14 cellular contexts compared by ENCODE assay signal in the genomic region with DNA sequence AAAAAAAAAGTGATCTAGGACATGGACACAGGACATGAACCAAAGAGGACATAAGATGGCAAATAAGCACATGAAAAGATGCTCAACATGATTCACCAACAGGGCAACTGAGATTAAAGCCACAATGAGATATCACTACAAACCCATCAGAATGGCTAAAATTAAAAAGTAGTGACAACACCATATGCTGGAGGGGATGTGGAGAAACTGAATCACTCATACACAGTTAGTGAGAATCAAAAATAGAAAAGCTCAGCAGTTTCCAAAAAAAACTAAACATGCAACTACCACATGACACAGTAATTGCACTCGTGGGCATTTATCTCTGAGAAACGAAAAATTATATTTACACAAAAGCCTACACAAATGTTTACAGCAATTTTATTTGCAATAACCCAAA. TPM values are rescaled to one million over a fixed set of nuclear protein-coding genes. Genes with fewer than 3 reads are reported as not detected.
DNase-seq lines count a peak whose midpoint lies in the region; ATAC-seq and TF ChIP-seq lines count a peak whose summit lies in the region.
"Had no signal": no experiment of that assay in that cellular context is flagged by ENCODE, and none has a peak within 500 bp of the region (broad histone marks: within the 10 kb centered on the region; RNA-seq: fewer than 3 reads in every experiment).

No MANE protein-coding gene starts in this region.

- no peak overlapping the region for H3K14ac ChIP-seq in mesenchymal stem cell (ENCODE audit: low read length in 2 of 2)

- no peak overlapping the region for H3K4me3 ChIP-seq in heart right ventricle
- no peak overlapping the region for H3K4me3 ChIP-seq in mesenchymal stem cell (ENCODE audit: insufficient read depth in 1 of 2, low read depth in 1 of 2, low read length in 2 of 2)
- H3K4me3 ChIP-seq: MG63, tibial nerve had no signal

- no peak overlapping the region for H3K4me2 ChIP-seq in mesenchymal stem cell (ENCODE audit: low read length, poor library complexity, severe bottlenecking)

- H2BK120ac ChIP-seq in mesenchymal stem cell (ENCODE audit: low read depth, low read length), result no peak overlapping the region

- H3K9me3 ChIP-seq in heart right ventricle (peaks cover 0 to 8% (median 0%) of the 10 kb centered on the region in 11 donors), mesenchymal stem cell (ENCODE audit: control insufficient read depth, low read length) (no peaks in the 10 kb centered on the region)

- no peak overlapping the region for H2BK5ac ChIP-seq in mesenchymal stem cell (ENCODE audit: low read depth, low read length, poor library complexity, severe bottlenecking)

- H3K4me1 Mint-ChIP-seq in natural killer cell treated with Interleukin-12 subunit alpha and Interleukin-12 subunit beta and Interleukin-15 and Interleukin-18, amount 100 ng/mL, for 72 hours (ENCODE audit: low read depth in 2 of 2), result no peaks in the 10 kb centered on the region

- H3K4me3 Mint-ChIP-seq in natural killer cell treated with Interleukin-12 subunit alpha and Interleukin-12 subunit beta and Interleukin-15 and Interleukin-18, amount 100 ng/mL, for 72 hours, result no peak overlapping the region

- 43 to 45% methylated on average over 2 of the region's 2 CpGs for WGBS in heart right ventricle, 2 donors
- 74% methylated on average over 2 of the region's 2 CpGs for WGBS in mesenchymal stem cell

- H2AFZ ChIP-seq in mesenchymal stem cell (ENCODE audit: low read depth, low read length), result no peak overlapping the region

- H3K27ac Mint-ChIP-seq in natural killer cell treated with Interleukin-12 subunit alpha and Interleukin-12 subunit beta and Interleukin-15 and Interleukin-18, amount 100 ng/mL, for 72 hours, result no peak overlapping the region

- H3K18ac ChIP-seq in mesenchymal stem cell (ENCODE audit: low read depth in 1 of 2, low read length in 2 of 2), result no peak overlapping the region

- intact Hi-C loops in heart right ventricle (cut with DNase I) (no loop called here), cardiac septum (cut with DNase I) (no loop called here)

- no peak overlapping the region for H2BK12ac ChIP-seq in mesenchymal stem cell (ENCODE audit: low read length in 2 of 2)

- H3K4ac ChIP-seq in mesenchymal stem cell (ENCODE audit: low read depth in 1 of 2, low read length in 2 of 2), result no peak overlapping the region

- no peaks in the 10 kb centered on the region for H3K9me3 Mint-ChIP-seq in natural killer cell treated with Interleukin-12 subunit alpha and Interleukin-12 subunit beta and Interleukin-15 and Interleukin-18, amount 100 ng/mL, for 72 hours

- no peak overlapping the region for H3K23ac ChIP-seq in mesenchymal stem cell (ENCODE audit: low read length in 2 of 2)

- H2BK15ac ChIP-seq in mesenchymal stem cell (ENCODE audit: low read depth, poor library complexity, severe bottlenecking), result no peak overlapping the region

- no peak overlapping the region for H4K91ac ChIP-seq in mesenchymal stem cell (ENCODE audit: low read length)

- no peak for TF ChIP-seq CTCF in heart right ventricle (IDR thresholded peaks at IDR 0.05)

- no peaks in the 10 kb centered on the region for H3K27me3 ChIP-seq in heart right ventricle
- no peaks in the 10 kb centered on the region for H3K27me3 ChIP-seq in mesenchymal stem cell (ENCODE audit: control insufficient read depth in 1 of 2, insufficient read depth in 1 of 2, low read length in 2 of 2)
- H3K27me3 ChIP-seq: MG63, tibial nerve had no signal

- peak overlapping the region; percentile 84 for H3K9ac ChIP-seq in mesenchymal stem cell (ENCODE audit: low read length)

- DNase-seq in heart right ventricle (no peak), cardiac septum (ENCODE audit: low spot score) (no peak), amniotic stem cell (lab: John Stamatoyannopoulos, UW) (peak; percentile 11), mesenchymal stem cell (peak; percentile 19), islet precursor cell (no peak)
- DNase-seq in natural killer cell treated with Interleukin-12 subunit alpha and Interleukin-12 subunit beta and Interleukin-15 and Interleukin-18, amount 100 ng/mL, for 72 hours (ENCODE audit: low spot score), result no peak
- DNase-seq: DMS153, MG63, nucleus accumbens, SHP77 treated with DMSO at 0.1 percent for 48 hours had no signal

- H3K27ac ChIP-seq in heart right ventricle (peak overlapping the region in 6 of 10 donors; percentile 16 to 59 (median 35)), mesenchymal stem cell (ENCODE audit: low read length, poor library complexity, severe bottlenecking) (no peak overlapping the region)

- H3K4me1 ChIP-seq in heart right ventricle (peaks cover 0 to 12% (median 0%) of the 10 kb centered on the region in 9 donors), mesenchymal stem cell (ENCODE audit: control insufficient read depth, insufficient read depth, low read depth, low read length) (no peaks in the 10 kb centered on the region)

- no peak overlapping the region for H4K8ac ChIP-seq in mesenchymal stem cell (ENCODE audit: low read length)

- no peaks in the 10 kb centered on the region for H3K79me1 ChIP-seq in mesenchymal stem cell (replicated peaks; ENCODE audit: low read length, poor library complexity, severe bottlenecking)

- no peaks in the 10 kb centered on the region for H3K36me3 Mint-ChIP-seq in natural killer cell treated with Interleukin-12 subunit alpha and Interleukin-12 subunit beta and Interleukin-15 and Interleukin-18, amount 100 ng/mL, for 72 hours

- peak in 5 of 8 donors; percentile 59 to 76 (median 66) for ATAC-seq in heart right ventricle
- no peak for ATAC-seq in natural killer cell treated with Interleukin-12 subunit alpha and Interleukin-12 subunit beta and Interleukin-15 and Interleukin-18, amount 100 ng/mL, for 72 hours
- ATAC-seq in GM21576 (IDR thresholded peaks at IDR 0.05; ENCODE audit: unreplicated experiment), result no peak
- ATAC-seq in HG03457 (IDR thresholded peaks at IDR 0.05; ENCODE audit: unreplicated experiment), result no peak

- H3K36me3 ChIP-seq in heart right ventricle, result peaks cover 0 to 38% (median 4%) of the 10 kb centered on the region in 9 donors
- H3K36me3 ChIP-seq in mesenchymal stem cell (ENCODE audit: control insufficient read depth in 1 of 2, insufficient read depth in 2 of 2, low read depth in 1 of 2, low read length in 2 of 2), result peaks cover 3 to 4% of the 10 kb centered on the region in 2 experiments

- H3K27me3 Mint-ChIP-seq in natural killer cell treated with Interleukin-12 subunit alpha and Interleukin-12 subunit beta and Interleukin-15 and Interleukin-18, amount 100 ng/mL, for 72 hours, result no peaks in the 10 kb centered on the region

- H2AK5ac ChIP-seq in mesenchymal stem cell (ENCODE audit: low read length, severe bottlenecking), result no peak overlapping the region

RNA-seq across cellular contexts. Expression of gene ACKR4, which starts 27.9 kb away (rescaled TPM):
- total RNA-seq in heart right ventricle (1 to 10 TPM in 8 of 10 donors, under 1 TPM in 2; 0.47 to 3.4 (median 2.0) TPM), cardiac septum (1.6 TPM)
- 1 to 10 TPM in 1 of 2 donors, under 1 TPM in 1; 0.78 to 3.6 TPM for polyA plus RNA-seq in heart right ventricle
- 0.17 TPM for polyA plus RNA-seq in mesenchymal stem cell (2013, experiment 1 of 2)
- polyA plus RNA-seq in mesenchymal stem cell (2013, experiment 2 of 2), result 0.14 TPM
- not detected for total RNA-seq in natural killer cell treated with Interleukin-12 subunit alpha and Interleukin-12 subunit beta and Interleukin-15 and Interleukin-18, amount 100 ng/mL, for 72 hours
- total RNA-seq: epithelial cell of proximal tubule had no signal

Comparison
In these comparisons a context has a peak if more than half of its experiments do, and no peak if none do; other contexts are left out.
1. ATAC-seq: peak in heart right ventricle (5 of 8); none in natural killer cell treated with Interleukin-12 subunit alpha and Interleukin-12 subunit beta and Interleukin-15 and Interleukin-18, amount 100 ng/mL, for 72 hours (0 of 2), GM21576 (single experiment) and HG03457 (single experiment).
2. DNase-seq: peak in amniotic stem cell (single experiment) and mesenchymal stem cell (single experiment); none in heart right ventricle (0 of 2), cardiac septum (single experiment), natural killer cell treated with Interleukin-12 subunit alpha and Interleukin-12 subunit beta and Interleukin-15 and Interleukin-18, amount 100 ng/mL, for 72 hours (single experiment) and islet precursor cell (single experiment).